In the genomic region with DNA sequence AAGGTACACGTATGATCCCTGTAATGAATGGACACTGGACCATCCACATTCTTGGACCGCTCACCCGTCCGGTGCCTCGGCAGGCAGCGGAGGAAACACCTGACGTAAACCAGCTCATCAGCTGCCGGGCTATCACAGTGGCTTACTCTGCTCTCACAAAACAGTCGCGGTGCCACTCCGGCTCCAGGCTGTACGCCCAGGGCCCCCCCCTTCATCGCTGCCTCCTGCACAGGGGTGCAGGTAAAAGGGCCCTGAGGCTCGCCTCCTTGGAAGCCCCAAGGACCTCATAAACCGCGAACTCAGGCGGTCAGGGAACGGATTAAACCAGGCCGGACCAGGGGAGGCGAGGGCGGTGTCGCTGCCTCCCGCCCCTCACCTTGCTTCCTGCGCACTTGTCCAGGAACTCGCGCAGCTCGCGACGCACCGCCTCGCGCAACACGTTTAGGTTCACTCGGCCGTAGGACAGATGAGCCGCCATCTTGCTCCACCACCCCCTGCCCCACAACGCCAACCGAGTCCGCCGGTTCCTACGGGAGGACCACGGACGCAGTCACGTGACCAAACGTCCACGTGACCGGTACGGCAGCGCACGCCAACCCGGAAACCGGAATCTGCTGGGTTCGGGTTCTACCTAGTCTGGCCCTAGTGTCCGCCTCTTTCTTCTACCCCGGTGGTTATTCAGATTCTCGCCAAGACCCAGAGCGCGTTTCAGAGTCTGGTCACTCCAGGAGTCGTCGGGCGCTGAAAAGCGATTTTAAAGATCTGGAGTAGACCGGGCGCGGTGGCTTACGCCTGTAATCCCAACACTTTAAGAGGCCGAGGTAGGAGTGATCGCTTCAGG, we compare ENCODE assay signal across 8 cellular contexts. TPM values are rescaled to one million over a fixed set of nuclear protein-coding genes. Genes with fewer than 3 reads are reported as not detected.
DNase-seq lines count a peak whose midpoint lies in the region; ATAC-seq and TF ChIP-seq lines count a peak whose summit lies in the region.

A gene (minus strand): TSS at position 564 of the 841 bp plus-strand sequence. CDS start 86 bp downstream, at position 478.

- intact Hi-C loops in vagina (cut with DNase I) = no loop called here

- H3K9me3 ChIP-seq in hepatocyte (ENCODE audit: low read depth) = no peaks in the 10 kb centered on the region
- no peaks in the 10 kb centered on the region for H3K9me3 ChIP-seq in vagina

- WGBS in hepatocyte (ENCODE audit: low lambda C conversion rate, missing lambda C conversion rate) = under 1% methylated on average over 67 of the region's 68 CpGs

- no peaks in the 10 kb centered on the region for H3K9me2 ChIP-seq in hepatocyte (replicated peaks; ENCODE audit: insufficient read depth)

- H3K9ac ChIP-seq in rectal smooth muscle tissue (ENCODE audit: low read length) = peak within 1 kb of the TSS; percentile 82

- no peaks in the 10 kb centered on the region for H4K20me1 ChIP-seq in hepatocyte (ENCODE audit: insufficient read depth, poor library complexity, severe bottlenecking)

- H3K27ac ChIP-seq in hepatocyte (peak within 1 kb of the TSS; percentile 92), rectal smooth muscle tissue (ENCODE audit: low read depth, low read length) (peak within 1 kb of the TSS; percentile 91), vagina (peak within 1 kb of the TSS; percentile 84)

- H3K4me1 ChIP-seq in hepatocyte (ENCODE audit: insufficient read depth) (peaks cover 6% of the 10 kb centered on the region), rectal smooth muscle tissue (ENCODE audit: control insufficient read depth, insufficient read depth, low read length) (peaks cover 4% of the 10 kb centered on the region), vagina (peaks cover 19% of the 10 kb centered on the region)

- ATAC-seq in GM18517 (IDR thresholded peaks at IDR 0.05; ENCODE audit: unreplicated experiment) (peak; percentile 76), HG03039 (IDR thresholded peaks at IDR 0.05; ENCODE audit: unreplicated experiment) (peak; percentile 75)

- TF ChIP-seq CTCF in hepatocyte (IDR thresholded peaks at IDR 0.05; ENCODE audit: poor library complexity) (no peak), vagina (IDR thresholded peaks at IDR 0.05) (no peak)

- H2AFZ ChIP-seq in hepatocyte = peak within 1 kb of the TSS; percentile 96

- TF ChIP-seq POLR2A in vagina (IDR thresholded peaks at IDR 0.05) = no peak

- peak within 1 kb of the TSS; percentile 74 for H3K4me3 ChIP-seq in hepatocyte
- peak within 1 kb of the TSS; percentile 99 for H3K4me3 ChIP-seq in rectal smooth muscle tissue (ENCODE audit: low read length)
- peak within 1 kb of the TSS; percentile 80 to 88 for H3K4me3 ChIP-seq in vagina

- peak within 1 kb of the TSS; percentile 88 for H3K4me2 ChIP-seq in hepatocyte

- peaks cover 21% of the 10 kb centered on the region for H3K79me2 ChIP-seq in hepatocyte

- H3K36me3 ChIP-seq in hepatocyte (replicated peaks; ENCODE audit: insufficient read depth, low read depth) (no peaks in the 10 kb centered on the region), rectal smooth muscle tissue (ENCODE audit: control insufficient read depth, insufficient read depth, low read length) (peaks cover 4% of the 10 kb centered on the region), vagina (peaks cover 0 to 25% of the 10 kb centered on the region in 2 donors)

- H3K27me3 ChIP-seq in hepatocyte (no peaks in the 10 kb centered on the region), rectal smooth muscle tissue (ENCODE audit: control insufficient read depth, insufficient read depth, low read length) (no peaks in the 10 kb centered on the region), vagina (no peaks in the 10 kb centered on the region)

- DNase-seq in NCI-H2081 treated with DMSO at 0.1 percent for 48 hours (lab: John Stamatoyannopoulos, UW) (peak; percentile 74), T1000 (lab: John Stamatoyannopoulos, UW) (peak; percentile 100), astrocyte of the hippocampus (ENCODE audit: low read depth, low spot score) (peak; percentile 100), hepatocyte (ENCODE audit: low spot score) (peak; percentile 99), vagina (ENCODE audit: extremely low spot score in 2 of 2) (peak in 1 of 2 donors; percentile 96)

RNA-seq across cellular contexts. Expression of the gene that starts here (rescaled TPM):
- total RNA-seq in hepatocyte (35.2 and 40.5 TPM in 2 replicates), vagina (11.0 TPM)
- 23.1 and 26.5 TPM in 2 replicates for polyA plus RNA-seq in hepatocyte
